In the genomic region with DNA sequence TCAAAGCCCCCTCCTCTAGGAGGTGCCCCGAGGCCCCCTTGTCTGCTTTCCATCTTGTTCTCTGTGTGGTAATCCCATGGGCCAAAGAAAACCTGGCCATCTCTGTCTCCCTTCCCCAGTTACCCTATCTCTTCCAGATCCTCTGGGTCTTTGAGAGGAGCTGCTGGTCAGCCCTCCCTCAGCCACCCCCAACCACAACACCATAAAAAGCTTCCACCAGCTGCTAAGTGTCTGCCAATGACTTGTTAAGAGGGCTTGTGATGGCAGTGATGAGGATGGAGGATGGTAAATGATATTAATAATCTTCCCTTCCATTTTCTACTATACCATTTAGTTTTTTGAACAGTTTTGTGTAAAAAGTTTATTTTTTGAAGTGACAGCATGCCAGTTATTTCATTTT, we compare ENCODE assay signal across 22 cellular contexts. TPM values are rescaled to one million over a fixed set of nuclear protein-coding genes. Genes with fewer than 3 reads are reported as not detected.
DNase-seq lines count a peak whose midpoint lies in the region; ATAC-seq and TF ChIP-seq lines count a peak whose summit lies in the region.
"Had no signal": no experiment of that assay in that cellular context is flagged by ENCODE, and none has a peak within 500 bp of the region (broad histone marks: within the 10 kb centered on the region; RNA-seq: fewer than 3 reads in every experiment).

No MANE protein-coding gene starts in this region.

- WGBS in sigmoid colon, 2 donors = 100% methylated on average over 1 of the region's 1 CpG

- H3K27ac Mint-ChIP-seq in activated T-cell treated with anti-CD3 and anti-CD28 coated beads, Interleukin-2, amount 50 U/mL, for 24 hours = peak overlapping the region; percentile 78
- H3K27ac Mint-ChIP-seq in activated B cell treated with CpG ODN at 0.5 μM for 24 hours = peak overlapping the region; percentile 12
- peak overlapping the region; percentile 100 for H3K27ac Mint-ChIP-seq in glutamatergic neuron (ENCODE audit: unreplicated experiment)
- H3K27ac Mint-ChIP-seq in stimulated activated effector memory CD8-positive, alpha-beta T cell treated with anti-CD3 and anti-CD28 coated beads, Interleukin-12 subunit alpha, Interleukin-12 subunit beta, amount 100 ng/mL, for 72 hours = peak overlapping the region; percentile 86
- peak overlapping the region in 3 of 8 donors; percentile 45 to 62 (median 50) for H3K27ac Mint-ChIP-seq in CD8-positive, alpha-beta memory T cell
- H3K27ac Mint-ChIP-seq: GM23338 had no signal

- no peak for TF ChIP-seq CTCF in activated B cell treated with CpG ODN at 0.5 μM for 24 hours (IDR thresholded peaks at IDR 0.05)
- TF ChIP-seq CTCF in glutamatergic neuron (IDR thresholded peaks at IDR 0.05; ENCODE audit: partially characterized antibody, unreplicated experiment) = no peak
- TF ChIP-seq CTCF in sigmoid colon (IDR thresholded peaks at IDR 0.05) = no peak

- peaks cover 16 to 85% (median 41%) of the 10 kb centered on the region in 4 donors for H3K36me3 ChIP-seq in sigmoid colon
- H3K36me3 ChIP-seq in CD8-positive, alpha-beta memory T cell (ENCODE audit: insufficient read depth, low read length) = peaks cover 54% of the 10 kb centered on the region

- DNase-seq in activated T-cell treated with anti-CD3 and anti-CD28 coated beads, Interleukin-2, amount 50 U/mL, for 24 hours = no peak
- DNase-seq in activated T-cell treated with anti-CD3 and anti-CD28 coated beads, Interleukin-2, amount 50 U/mL, for 4 hours = no peak
- DNase-seq in activated B cell treated with CpG ODN at 0.5 μM for 24 hours (no peak), glutamatergic neuron (no peak), sigmoid colon (no peak)
- peak in 1 of 2 donors; percentile 43 for DNase-seq in stimulated activated effector memory CD8-positive, alpha-beta T cell treated with anti-CD3 and anti-CD28 coated beads, Interleukin-12 subunit alpha, Interleukin-12 subunit beta, amount 100 ng/mL, for 72 hours (ENCODE audit: low spot score in 2 of 2)
- DNase-seq in CD8-positive, alpha-beta memory T cell = no peak
- DNase-seq: 8988T, Karpas-422, MV-4-11, NCI-H1105 treated with DMSO at 0.1 percent for 48 hours, NCI-H2081, NCI-H2171, NCI-H524 treated with DMSO at 0.1 percent for 48 hours, Peyer's patch, SJCRH30 had no signal

- H3K4me1 Mint-ChIP-seq in activated T-cell treated with anti-CD3 and anti-CD28 coated beads, Interleukin-2, amount 50 U/mL, for 24 hours (ENCODE audit: low read depth) = peaks cover 6% of the 10 kb centered on the region
- peaks cover 8% of the 10 kb centered on the region for H3K4me1 Mint-ChIP-seq in activated T-cell treated with anti-CD3 and anti-CD28 coated beads, Interleukin-2, amount 50 U/mL, for 4 hours (ENCODE audit: low read depth)
- H3K4me1 Mint-ChIP-seq in activated B cell treated with CpG ODN at 0.5 μM for 24 hours (peaks cover 10% of the 10 kb centered on the region), glutamatergic neuron (ENCODE audit: low read depth, unreplicated experiment) (peaks cover 28% of the 10 kb centered on the region)
- peaks cover 14% of the 10 kb centered on the region for H3K4me1 Mint-ChIP-seq in stimulated activated effector memory CD8-positive, alpha-beta T cell treated with anti-CD3 and anti-CD28 coated beads, Interleukin-12 subunit alpha, Interleukin-12 subunit beta, amount 100 ng/mL, for 72 hours
- H3K4me1 Mint-ChIP-seq in CD8-positive, alpha-beta memory T cell = peaks cover 8 to 22% (median 13%) of the 10 kb centered on the region in 3 donors

- H3K27me3 ChIP-seq in sigmoid colon = no peaks in the 10 kb centered on the region
- no peaks in the 10 kb centered on the region for H3K27me3 ChIP-seq in CD8-positive, alpha-beta memory T cell (ENCODE audit: insufficient read depth, low read length, poor library complexity, severe bottlenecking)
- H3K27me3 ChIP-seq: BLaER1 treated with 17β-estradiol and CSF1 and Interleukin-3, amounts not matched to agents 10 nM and 100 nM; Peyer's patch; SJCRH30 had no signal

- TF ChIP-seq POLR2A in sigmoid colon (IDR thresholded peaks at IDR 0.05) = no peak

- H3K9me3 Mint-ChIP-seq in activated T-cell treated with anti-CD3 and anti-CD28 coated beads, Interleukin-2, amount 50 U/mL, for 24 hours = no peaks in the 10 kb centered on the region
- no peaks in the 10 kb centered on the region for H3K9me3 Mint-ChIP-seq in activated T-cell treated with anti-CD3 and anti-CD28 coated beads, Interleukin-2, amount 50 U/mL, for 4 hours
- H3K9me3 Mint-ChIP-seq in activated B cell treated with CpG ODN at 0.5 μM for 24 hours = no peaks in the 10 kb centered on the region
- H3K9me3 Mint-ChIP-seq in glutamatergic neuron (ENCODE audit: unreplicated experiment) = peaks cover 11% of the 10 kb centered on the region
- no peaks in the 10 kb centered on the region for H3K9me3 Mint-ChIP-seq in stimulated activated effector memory CD8-positive, alpha-beta T cell treated with anti-CD3 and anti-CD28 coated beads, Interleukin-12 subunit alpha, Interleukin-12 subunit beta, amount 100 ng/mL, for 72 hours
- H3K9me3 Mint-ChIP-seq in CD8-positive, alpha-beta memory T cell = no peaks in the 10 kb centered on the region
- H3K9me3 Mint-ChIP-seq: GM23338 had no signal

- peaks cover 89% of the 10 kb centered on the region for H3K36me3 Mint-ChIP-seq in activated T-cell treated with anti-CD3 and anti-CD28 coated beads, Interleukin-2, amount 50 U/mL, for 24 hours (ENCODE audit: low read depth)
- peaks cover 47% of the 10 kb centered on the region for H3K36me3 Mint-ChIP-seq in activated T-cell treated with anti-CD3 and anti-CD28 coated beads, Interleukin-2, amount 50 U/mL, for 4 hours (ENCODE audit: insufficient read depth)
- H3K36me3 Mint-ChIP-seq in activated B cell treated with CpG ODN at 0.5 μM for 24 hours (ENCODE audit: low read depth) (peaks cover 81% of the 10 kb centered on the region), glutamatergic neuron (ENCODE audit: unreplicated experiment) (no peaks in the 10 kb centered on the region)
- peaks cover 96% of the 10 kb centered on the region for H3K36me3 Mint-ChIP-seq in stimulated activated effector memory CD8-positive, alpha-beta T cell treated with anti-CD3 and anti-CD28 coated beads, Interleukin-12 subunit alpha, Interleukin-12 subunit beta, amount 100 ng/mL, for 72 hours
- H3K36me3 Mint-ChIP-seq in CD8-positive, alpha-beta memory T cell = peaks cover 13 to 86% (median 15%) of the 10 kb centered on the region in 3 donors

- no peak overlapping the region for H3K4me3 Mint-ChIP-seq in activated T-cell treated with anti-CD3 and anti-CD28 coated beads, Interleukin-2, amount 50 U/mL, for 24 hours
- no peak overlapping the region for H3K4me3 Mint-ChIP-seq in activated T-cell treated with anti-CD3 and anti-CD28 coated beads, Interleukin-2, amount 50 U/mL, for 4 hours
- H3K4me3 Mint-ChIP-seq in activated B cell treated with CpG ODN at 0.5 μM for 24 hours = no peak overlapping the region
- H3K4me3 Mint-ChIP-seq in glutamatergic neuron (ENCODE audit: unreplicated experiment) = peak overlapping the region; percentile 48
- H3K4me3 Mint-ChIP-seq in stimulated activated effector memory CD8-positive, alpha-beta T cell treated with anti-CD3 and anti-CD28 coated beads, Interleukin-12 subunit alpha, Interleukin-12 subunit beta, amount 100 ng/mL, for 72 hours = no peak overlapping the region
- no peak overlapping the region for H3K4me3 Mint-ChIP-seq in CD8-positive, alpha-beta memory T cell
- H3K4me3 Mint-ChIP-seq: GM23338 had no signal

- no peak for ATAC-seq in activated T-cell treated with anti-CD3 and anti-CD28 coated beads, Interleukin-2, amount 50 U/mL, for 4 hours
- ATAC-seq in activated B cell treated with CpG ODN at 0.5 μM for 24 hours (ENCODE audit: low read depth) = no peak
- no peak for ATAC-seq in stimulated activated effector memory CD8-positive, alpha-beta T cell treated with anti-CD3 and anti-CD28 coated beads, Interleukin-12 subunit alpha, Interleukin-12 subunit beta, amount 100 ng/mL, for 72 hours
- ATAC-seq: GM23338, HCT116 had no signal

- no peaks in the 10 kb centered on the region for H3K9me3 ChIP-seq in sigmoid colon
- H3K9me3 ChIP-seq in CD8-positive, alpha-beta memory T cell (ENCODE audit: low read length) = no peaks in the 10 kb centered on the region
- H3K9me3 ChIP-seq: BLaER1 treated with 17β-estradiol and CSF1 and Interleukin-3, amounts not matched to agents 10 nM and 100 nM; Peyer's patch; SJCRH30 had no signal

- no peak overlapping the region for H3K4me3 ChIP-seq in sigmoid colon
- H3K4me3 ChIP-seq in CD8-positive, alpha-beta memory T cell (ENCODE audit: low read length) = no peak overlapping the region
- H3K4me3 ChIP-seq: BLaER1 treated with 17β-estradiol and CSF1 and Interleukin-3, amounts not matched to agents 10 nM and 100 nM; GM23338; Peyer's patch; SJCRH30 had no signal

- POLR2A ChIA-PET in activated B cell treated with CpG ODN at 0.5 μM for 24 hours (lab: Charles Lee) = no interaction called here
- POLR2A ChIA-PET in CD8-positive, alpha-beta memory T cell (lab: Charles Lee) = interaction anchor here (0.5 kb wide), 1 partner anchor 13 kb away, joined by 3 read pairs; no protein-coding TSS in a partner anchor

- intact Hi-C loops in activated B cell treated with CpG ODN at 0.5 μM for 24 hours (cut with micrococcal nuclease) = no loop called here
- intact Hi-C loops in sigmoid colon (cut with DNase I) = no loop called here

- TF ChIP-seq EP300 in sigmoid colon (IDR thresholded peaks at IDR 0.05) = no peak

- CTCF ChIA-PET in activated B cell treated with CpG ODN at 0.5 μM for 24 hours (lab: Charles Lee) = no interaction called here
- CTCF ChIA-PET in CD8-positive, alpha-beta memory T cell (lab: Charles Lee) = interaction anchor here (2.1 kb wide), 1 partner anchor 8 kb away, joined by 5 read pairs; no protein-coding TSS in a partner anchor

- H3K27ac ChIP-seq in sigmoid colon = no peak overlapping the region
- H3K27ac ChIP-seq in CD8-positive, alpha-beta memory T cell (ENCODE audit: low read depth, low read length) = no peak overlapping the region
- H3K27ac ChIP-seq: Peyer's patch, SJCRH30 had no signal

- H3K4me1 ChIP-seq in sigmoid colon = no peaks in the 10 kb centered on the region
- H3K4me1 ChIP-seq in CD8-positive, alpha-beta memory T cell (ENCODE audit: insufficient read depth, low read length) = peaks cover 5% of the 10 kb centered on the region
- H3K4me1 ChIP-seq: SJCRH30 had no signal

- no peaks in the 10 kb centered on the region for H3K27me3 Mint-ChIP-seq in activated T-cell treated with anti-CD3 and anti-CD28 coated beads, Interleukin-2, amount 50 U/mL, for 24 hours
- H3K27me3 Mint-ChIP-seq in activated T-cell treated with anti-CD3 and anti-CD28 coated beads, Interleukin-2, amount 50 U/mL, for 4 hours (ENCODE audit: low read depth) = no peaks in the 10 kb centered on the region
- H3K27me3 Mint-ChIP-seq in activated B cell treated with CpG ODN at 0.5 μM for 24 hours (no peaks in the 10 kb centered on the region), glutamatergic neuron (ENCODE audit: unreplicated experiment) (peaks cover 12% of the 10 kb centered on the region)
- H3K27me3 Mint-ChIP-seq in CD8-positive, alpha-beta memory T cell = no peaks in the 10 kb centered on the region

RNA-seq across cellular contexts. Expression of gene TRIM26, which starts 17.3 kb away (rescaled TPM):
- 10 to 100 TPM; 57.1 to 72.5 (median 61.6) TPM for total RNA-seq in activated T-cell treated with anti-CD3 and anti-CD28 coated beads, Interleukin-2, amount 50 U/mL, for 4 hours
- total RNA-seq in activated B cell treated with CpG ODN at 0.5 μM for 24 hours (72.5 and 75.7 TPM in 2 replicates), glutamatergic neuron (ENCODE audit: unreplicated experiment) (58.5 TPM), sigmoid colon (10 to 100 TPM; 34.2 to 42.7 (median 41.4) TPM)
- 10 to 100 TPM; 35.4 to 60.4 (median 39.3) TPM for polyA plus RNA-seq in sigmoid colon
- total RNA-seq in CD8-positive, alpha-beta memory T cell = 100 to 1,000 TPM in 1 of 2 experiments, 10 to 100 TPM in 1; 94.6 to 102 TPM
- 52.9 TPM for polyA plus RNA-seq in CD8-positive, alpha-beta memory T cell

RNA-seq across cellular contexts. Expression of gene TRIM15, which starts 32.6 kb away (rescaled TPM):
- under 1 TPM in 1 of 3 donors, not detected in 2; 0.15 TPM for total RNA-seq in activated T-cell treated with anti-CD3 and anti-CD28 coated beads, Interleukin-2, amount 50 U/mL, for 4 hours
- total RNA-seq in activated B cell treated with CpG ODN at 0.5 μM for 24 hours (not detected in 2 replicates), glutamatergic neuron (ENCODE audit: unreplicated experiment) (not detected), sigmoid colon (under 1 TPM in 2 of 4 donors, not detected in 2; 0.28 to 0.36 TPM)
- polyA plus RNA-seq in sigmoid colon = 10 to 100 TPM; 38.4 to 52.0 (median 46.0) TPM
- total RNA-seq in CD8-positive, alpha-beta memory T cell = not detected
- polyA plus RNA-seq in CD8-positive, alpha-beta memory T cell = not detected
- total RNA-seq: M059J, OCI-LY7 had no signal

RNA-seq across cellular contexts. Expression of gene TRIM10, which starts 34.9 kb away (rescaled TPM):
- not detected for total RNA-seq in activated T-cell treated with anti-CD3 and anti-CD28 coated beads, Interleukin-2, amount 50 U/mL, for 4 hours
- total RNA-seq in activated B cell treated with CpG ODN at 0.5 μM for 24 hours (not detected in 2 replicates), glutamatergic neuron (ENCODE audit: unreplicated experiment) (not detected), sigmoid colon (under 1 TPM in 1 of 4 donors, not detected in 3; 0.36 TPM)
- polyA plus RNA-seq in sigmoid colon = 1 to 10 TPM; 2.7 to 4.8 (median 3.5) TPM
- not detected for total RNA-seq in CD8-positive, alpha-beta memory T cell
- polyA plus RNA-seq in CD8-positive, alpha-beta memory T cell = not detected
- total RNA-seq: Daoy, M059J, OCI-LY7, SJCRH30 had no signal
- polyA plus RNA-seq: GM23338 had no signal
